ENCODE assay signal across 21 cellular contexts in the genomic region with DNA sequence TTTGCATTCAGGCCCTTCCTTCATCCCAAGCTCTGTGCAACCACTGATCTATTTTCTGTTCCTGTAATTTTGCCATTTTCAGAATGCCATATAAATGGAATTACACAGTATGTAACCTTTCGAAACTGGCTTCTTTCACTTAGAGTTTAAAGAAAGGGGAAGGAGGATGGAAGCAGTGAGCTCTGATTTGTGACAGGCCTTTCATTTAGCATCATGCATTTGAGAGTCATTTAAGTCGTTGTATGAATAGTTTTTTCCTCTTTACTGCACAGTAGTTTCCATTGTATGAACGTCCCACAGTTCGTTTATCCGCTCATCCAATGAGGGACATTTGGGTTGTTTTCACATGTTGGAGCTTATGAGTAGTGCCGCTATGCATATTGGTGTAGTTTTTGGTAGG.
DNase-seq lines count a peak whose midpoint lies in the region; ATAC-seq and TF ChIP-seq lines count a peak whose summit lies in the region.
"Had no signal": no experiment of that assay in that cellular context is flagged by ENCODE, and none has a peak within 500 bp of the region (broad histone marks: within the 10 kb centered on the region; RNA-seq: fewer than 3 reads in every experiment).

No MANE protein-coding gene starts in this region.

- POLR2A ChIA-PET in activated CD4-positive, alpha-beta T cell treated with anti-CD3 and anti-CD28 coated beads for 36 hours (lab: Charles Lee), result interaction anchor here (0.6 to 1.2 kb wide), 4 partner anchors 32 to 124 kb away, joined by 3 to 4 read pairs (median 3); no protein-coding TSS in a partner anchor
- POLR2A ChIA-PET in activated CD4-positive, alpha-beta T cell treated with anti-CD3 and anti-CD28 coated beads, Interleukin-2, amount 10 ng/mL, durations not matched to agents 7 days and 5 days (lab: Charles Lee), result no interaction called here

- peak; percentile 75 for ATAC-seq in activated CD4-positive, alpha-beta T cell treated with anti-CD3 and anti-CD28 coated beads for 36 hours
- peak; percentile 41 for ATAC-seq in GM18867 (IDR thresholded peaks at IDR 0.05; ENCODE audit: unreplicated experiment)
- ATAC-seq in SK-N-SH treated with all-trans-retinoic acid at 6 μM for 48 hours, result no peak
- ATAC-seq in GM18909 (IDR thresholded peaks at IDR 0.05; ENCODE audit: poor library complexity, unreplicated experiment), result no peak
- ATAC-seq: body of pancreas, foreskin keratinocyte had no signal

- no peaks in the 10 kb centered on the region for H3K27me3 Mint-ChIP-seq in activated CD4-positive, alpha-beta T cell treated with anti-CD3 and anti-CD28 coated beads for 36 hours
- H3K27me3 Mint-ChIP-seq in activated CD4-positive, alpha-beta T cell treated with anti-CD3 and anti-CD28 coated beads, Interleukin-2, amount 10 ng/mL, durations not matched to agents 7 days and 5 days, result no peaks in the 10 kb centered on the region
- H3K27me3 Mint-ChIP-seq in IgD-negative memory B cell (no peaks in the 10 kb centered on the region), CD14-positive monocyte (ENCODE audit: low read depth in 3 of 3) (peaks cover 3 to 9% (median 5%) of the 10 kb centered on the region in 3 donors)

- no peak for DNase-seq in activated CD4-positive, alpha-beta T cell treated with anti-CD3 and anti-CD28 coated beads for 36 hours
- DNase-seq in activated CD4-positive, alpha-beta T cell treated with anti-CD3 and anti-CD28 coated beads, Interleukin-2, amount 10 ng/mL, durations not matched to agents 7 days and 5 days, result no peak
- peak; percentile 7 for DNase-seq in medulla oblongata (ENCODE audit: extremely low spot score)
- no peak for DNase-seq in CD14-positive monocyte (ENCODE audit: low spot score)
- DNase-seq: activated CD4-positive, alpha-beta T cell treated with anti-CD3 and anti-CD28 coated beads for 4 hours; BE2C; body of pancreas; Caco-2; effector CD4-positive, alpha-beta T cell; erythroblast; foreskin keratinocyte; hypothalamus; NCI-H1417; NCI-H526 treated with DMSO at 0.1 percent for 48 hours; SHP77; stimulated activated CD4-positive, alpha-beta T cell treated with anti-CD3 and anti-CD28 coated beads, Interleukin-2, amount 100 ng/mL, for 48 hours; uterus had no signal

- CTCF ChIA-PET in activated CD4-positive, alpha-beta T cell treated with anti-CD3 and anti-CD28 coated beads for 36 hours (lab: Charles Lee), result interaction anchor here (0.6 to 1.3 kb wide), 6 partner anchors 8 to 134 kb away, joined by 3 to 6 read pairs (median 3); no protein-coding TSS in a partner anchor
- CTCF ChIA-PET in activated CD4-positive, alpha-beta T cell treated with anti-CD3 and anti-CD28 coated beads, Interleukin-2, amount 10 ng/mL, durations not matched to agents 7 days and 5 days (lab: Charles Lee), result interaction anchor here (0.9 to 1.9 kb wide), 4 partner anchors 9 to 58 kb away, joined by 3 to 6 read pairs (median 4); no protein-coding TSS in a partner anchor

- TF ChIP-seq CTCF in CD14-positive monocyte (IDR thresholded peaks at IDR 0.05), result no peak

- no peaks in the 10 kb centered on the region for H3K36me3 Mint-ChIP-seq in activated CD4-positive, alpha-beta T cell treated with anti-CD3 and anti-CD28 coated beads for 36 hours (ENCODE audit: low read depth)
- no peaks in the 10 kb centered on the region for H3K36me3 Mint-ChIP-seq in activated CD4-positive, alpha-beta T cell treated with anti-CD3 and anti-CD28 coated beads, Interleukin-2, amount 10 ng/mL, durations not matched to agents 7 days and 5 days (ENCODE audit: low read depth)
- H3K36me3 Mint-ChIP-seq in IgD-negative memory B cell (peaks cover 2% of the 10 kb centered on the region), CD14-positive monocyte (no peaks in the 10 kb centered on the region)

- peaks cover 24% of the 10 kb centered on the region for H3K4me1 Mint-ChIP-seq in activated CD4-positive, alpha-beta T cell treated with anti-CD3 and anti-CD28 coated beads for 36 hours
- no peaks in the 10 kb centered on the region for H3K4me1 Mint-ChIP-seq in activated CD4-positive, alpha-beta T cell treated with anti-CD3 and anti-CD28 coated beads, Interleukin-2, amount 10 ng/mL, durations not matched to agents 7 days and 5 days
- peaks cover 24 to 31% (median 26%) of the 10 kb centered on the region in 3 donors for H3K4me1 Mint-ChIP-seq in IgD-negative memory B cell
- H3K4me1 Mint-ChIP-seq in CD14-positive monocyte, result peaks cover 7% of the 10 kb centered on the region

- no peak overlapping the region for H3K4me3 Mint-ChIP-seq in activated CD4-positive, alpha-beta T cell treated with anti-CD3 and anti-CD28 coated beads for 36 hours
- H3K4me3 Mint-ChIP-seq in activated CD4-positive, alpha-beta T cell treated with anti-CD3 and anti-CD28 coated beads, Interleukin-2, amount 10 ng/mL, durations not matched to agents 7 days and 5 days, result no peak overlapping the region
- H3K4me3 Mint-ChIP-seq in IgD-negative memory B cell (peak overlapping the region in 2 of 4 donors; percentile 13 to 61), CD14-positive monocyte (no peak overlapping the region)

- intact Hi-C loops in activated CD4-positive, alpha-beta T cell treated with anti-CD3 and anti-CD28 coated beads for 36 hours (cut with DNase I, micrococcal nuclease), result no loop called here
- intact Hi-C loops in CD14-positive monocyte (cut with micrococcal nuclease), result no loop called here

- H3K9me3 Mint-ChIP-seq in activated CD4-positive, alpha-beta T cell treated with anti-CD3 and anti-CD28 coated beads for 36 hours (ENCODE audit: low read depth), result peaks cover 6% of the 10 kb centered on the region
- H3K9me3 Mint-ChIP-seq in activated CD4-positive, alpha-beta T cell treated with anti-CD3 and anti-CD28 coated beads, Interleukin-2, amount 10 ng/mL, durations not matched to agents 7 days and 5 days, result peaks cover 6% of the 10 kb centered on the region
- H3K9me3 Mint-ChIP-seq in IgD-negative memory B cell, result peaks cover 0 to 5% (median 0%) of the 10 kb centered on the region in 3 donors
- no peaks in the 10 kb centered on the region for H3K9me3 Mint-ChIP-seq in CD14-positive monocyte

- no peak overlapping the region for H3K27ac Mint-ChIP-seq in activated CD4-positive, alpha-beta T cell treated with anti-CD3 and anti-CD28 coated beads for 36 hours
- H3K27ac Mint-ChIP-seq in activated CD4-positive, alpha-beta T cell treated with anti-CD3 and anti-CD28 coated beads, Interleukin-2, amount 10 ng/mL, durations not matched to agents 7 days and 5 days, result no peak overlapping the region
- H3K27ac Mint-ChIP-seq in IgD-negative memory B cell (peak overlapping the region in 2 of 3 donors; percentile 0 to 16), CD14-positive monocyte (no peak overlapping the region)

TF ChIP-seq in SK-N-SH treated with all-trans-retinoic acid at 6 μM for 48 hours, 23 proteins besides CTCF, POLR2A, EP300 and RAD21:
- no peak for TF ChIP-seq OSR1 (CRISPR knock-in tag; IDR thresholded peaks at IDR 0.05)
- TF ChIP-seq, protein P1, sequence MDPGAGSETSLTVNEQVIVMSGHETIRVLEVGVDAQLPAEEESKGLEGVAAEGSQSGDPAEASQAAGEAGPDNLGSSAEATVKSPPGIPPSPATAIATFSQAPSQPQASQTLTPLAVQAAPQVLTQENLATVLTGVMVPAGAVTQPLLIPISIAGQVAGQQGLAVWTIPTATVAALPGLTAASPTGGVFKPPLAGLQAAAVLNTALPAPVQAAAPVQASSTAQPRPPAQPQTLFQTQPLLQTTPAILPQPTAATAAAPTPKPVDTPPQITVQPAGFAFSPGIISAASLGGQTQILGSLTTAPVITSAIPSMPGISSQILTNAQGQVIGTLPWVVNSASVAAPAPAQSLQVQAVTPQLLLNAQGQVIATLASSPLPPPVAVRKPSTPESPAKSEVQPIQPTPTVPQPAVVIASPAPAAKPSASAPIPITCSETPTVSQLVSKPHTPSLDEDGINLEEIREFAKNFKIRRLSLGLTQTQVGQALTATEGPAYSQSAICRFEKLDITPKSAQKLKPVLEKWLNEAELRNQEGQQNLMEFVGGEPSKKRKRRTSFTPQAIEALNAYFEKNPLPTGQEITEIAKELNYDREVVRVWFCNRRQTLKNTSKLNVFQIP (CRISPR knock-in tag; IDR thresholded peaks at IDR 0.05; ENCODE audit: borderline replicate concordance, low read depth), result no peak
- TF ChIP-seq ESRRG (CRISPR knock-in tag; IDR thresholded peaks at IDR 0.05), result no peak
- TF ChIP-seq, protein P2, sequence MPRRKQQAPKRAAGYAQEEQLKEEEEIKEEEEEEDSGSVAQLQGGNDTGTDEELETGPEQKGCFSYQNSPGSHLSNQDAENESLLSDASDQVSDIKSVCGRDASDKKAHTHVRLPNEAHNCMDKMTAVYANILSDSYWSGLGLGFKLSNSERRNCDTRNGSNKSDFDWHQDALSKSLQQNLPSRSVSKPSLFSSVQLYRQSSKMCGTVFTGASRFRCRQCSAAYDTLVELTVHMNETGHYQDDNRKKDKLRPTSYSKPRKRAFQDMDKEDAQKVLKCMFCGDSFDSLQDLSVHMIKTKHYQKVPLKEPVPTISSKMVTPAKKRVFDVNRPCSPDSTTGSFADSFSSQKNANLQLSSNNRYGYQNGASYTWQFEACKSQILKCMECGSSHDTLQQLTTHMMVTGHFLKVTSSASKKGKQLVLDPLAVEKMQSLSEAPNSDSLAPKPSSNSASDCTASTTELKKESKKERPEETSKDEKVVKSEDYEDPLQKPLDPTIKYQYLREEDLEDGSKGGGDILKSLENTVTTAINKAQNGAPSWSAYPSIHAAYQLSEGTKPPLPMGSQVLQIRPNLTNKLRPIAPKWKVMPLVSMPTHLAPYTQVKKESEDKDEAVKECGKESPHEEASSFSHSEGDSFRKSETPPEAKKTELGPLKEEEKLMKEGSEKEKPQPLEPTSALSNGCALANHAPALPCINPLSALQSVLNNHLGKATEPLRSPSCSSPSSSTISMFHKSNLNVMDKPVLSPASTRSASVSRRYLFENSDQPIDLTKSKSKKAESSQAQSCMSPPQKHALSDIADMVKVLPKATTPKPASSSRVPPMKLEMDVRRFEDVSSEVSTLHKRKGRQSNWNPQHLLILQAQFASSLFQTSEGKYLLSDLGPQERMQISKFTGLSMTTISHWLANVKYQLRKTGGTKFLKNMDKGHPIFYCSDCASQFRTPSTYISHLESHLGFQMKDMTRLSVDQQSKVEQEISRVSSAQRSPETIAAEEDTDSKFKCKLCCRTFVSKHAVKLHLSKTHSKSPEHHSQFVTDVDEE (CRISPR knock-in tag; IDR thresholded peaks at IDR 0.05), result no peak

Comparison
In these comparisons a context has a peak if more than half of its experiments do, and no peak if none do; other contexts are left out.
1. ATAC-seq: peak in activated CD4-positive, alpha-beta T cell treated with anti-CD3 and anti-CD28 coated beads for 36 hours (single experiment) and GM18867 (single experiment); none in SK-N-SH treated with all-trans-retinoic acid at 6 μM for 48 hours (single experiment) and GM18909 (single experiment).
2. H3K27ac Mint-ChIP-seq: peak in IgD-negative memory B cell (2 of 3); none in activated CD4-positive, alpha-beta T cell treated with anti-CD3 and anti-CD28 coated beads for 36 hours (single experiment), activated CD4-positive, alpha-beta T cell treated with anti-CD3 and anti-CD28 coated beads, Interleukin-2, amount 10 ng/mL, durations not matched to agents 7 days and 5 days (single experiment) and CD14-positive monocyte (0 of 7).